In the genomic region with DNA sequence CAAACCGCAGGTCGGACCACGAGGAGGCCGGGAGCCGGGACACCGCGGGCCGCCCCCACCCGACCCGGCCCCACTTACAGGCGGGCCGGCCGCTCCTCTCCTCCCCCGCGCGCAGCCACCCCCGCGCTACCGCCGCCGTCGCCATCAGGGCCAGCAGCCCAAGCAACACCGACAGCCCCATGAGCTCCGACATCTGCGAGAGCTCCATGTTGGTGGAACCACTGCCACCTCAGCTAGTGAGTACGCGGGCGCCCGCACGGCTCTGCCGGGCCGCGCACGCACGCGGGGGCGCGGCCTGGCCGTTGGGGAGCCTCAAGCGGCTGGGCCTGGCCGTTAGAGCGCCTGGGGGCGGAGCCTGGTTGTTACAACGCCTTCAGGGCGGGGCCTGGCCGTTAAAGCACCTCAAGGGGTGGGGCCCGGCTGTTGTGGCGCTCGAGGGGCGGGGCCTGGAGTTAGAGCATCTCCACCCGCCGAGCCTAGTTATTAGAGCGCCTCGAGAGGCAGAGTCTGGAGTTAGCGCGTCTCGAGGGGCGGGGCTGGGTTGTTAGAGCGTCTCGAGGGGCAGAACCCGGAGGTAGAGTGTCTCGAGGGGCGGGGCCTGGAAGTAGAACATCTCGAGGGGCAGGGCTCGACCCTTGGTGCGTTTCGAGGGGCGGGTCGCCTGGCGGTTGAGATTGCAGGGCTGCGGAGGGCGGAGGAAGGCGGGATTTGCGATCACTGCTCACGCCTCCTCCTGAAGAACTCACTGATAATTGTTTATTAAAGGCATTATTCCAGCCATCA, we compare ENCODE assay signal across 8 cellular contexts. TPM values are rescaled to one million over a fixed set of nuclear protein-coding genes. Genes with fewer than 3 reads are reported as not detected.
DNase-seq lines count a peak whose midpoint lies in the region; FAIRE-seq and TF ChIP-seq lines count a peak whose summit lies in the region.

A gene with protein sequence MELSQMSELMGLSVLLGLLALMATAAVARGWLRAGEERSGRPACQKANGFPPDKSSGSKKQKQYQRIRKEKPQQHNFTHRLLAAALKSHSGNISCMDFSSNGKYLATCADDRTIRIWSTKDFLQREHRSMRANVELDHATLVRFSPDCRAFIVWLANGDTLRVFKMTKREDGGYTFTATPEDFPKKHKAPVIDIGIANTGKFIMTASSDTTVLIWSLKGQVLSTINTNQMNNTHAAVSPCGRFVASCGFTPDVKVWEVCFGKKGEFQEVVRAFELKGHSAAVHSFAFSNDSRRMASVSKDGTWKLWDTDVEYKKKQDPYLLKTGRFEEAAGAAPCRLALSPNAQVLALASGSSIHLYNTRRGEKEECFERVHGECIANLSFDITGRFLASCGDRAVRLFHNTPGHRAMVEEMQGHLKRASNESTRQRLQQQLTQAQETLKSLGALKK (minus strand): TSS at position 238 of the 783 bp plus-strand sequence. CDS start 30 bp downstream, at position 208.

- H3K27me3 ChIP-seq in neutrophil, result no peaks in the 10 kb centered on the region

- POLR2A ChIA-PET in HEK293T (lab: Yijun Ruan, JAX), result interaction anchor here (0.6 to 3.6 kb wide), 8 partner anchors 10 to 142 kb away, joined by 3 to 18 read pairs (median 8); a partner anchor contains a TSS

- TF ChIP-seq CTCF in neutrophil (IDR thresholded peaks at IDR 0.05), result peak; percentile 83

- in situ Hi-C loops in SK-MEL-5 (cut with HindIII; ENCODE audit: low pct_unique_long_range_greater_than_20kb, low sequenced_read_pairs), result no loop called here

- H3K4me1 ChIP-seq in neutrophil (ENCODE audit: control insufficient read depth in 1 of 2, insufficient read depth in 1 of 2, low read depth in 1 of 2, low read length in 1 of 2), result peaks cover 41 to 45% of the 10 kb centered on the region in 2 experiments

- DNase-seq in GM04504 (ENCODE audit: low read depth) (peak; percentile 97), HEK293T (ENCODE audit: extremely low spot score) (peak; percentile 99), MV-4-11 (lab: John Stamatoyannopoulos, UW) (peak; percentile 98), SK-MEL-5 (ENCODE audit: low read depth, low spot score) (peak; percentile 99), frontal cortex (ENCODE audit: low spot score in 2 of 2) (peak; percentile 99 to 100), substantia nigra (lab: John Stamatoyannopoulos, UW) (peak; percentile 52 to 100 (median 99))
- peak; percentile 99 for DNase-seq in activated naive CD4-positive, alpha-beta T cell treated with Interleukin-2 at 50 U/mL for 16 hours

- H3K27ac ChIP-seq in neutrophil (peak within 1 kb of the TSS; percentile 86), substantia nigra (ENCODE audit: low read depth, low read length, poor library complexity, severe bottlenecking) (peak within 1 kb of the TSS; percentile 84)

- CTCF ChIA-PET in HEK293T (lab: Yijun Ruan, JAX), result interaction anchor here (0.7 to 1.0 kb wide), 2 partner anchors 29 to 110 kb away, joined by 3 read pairs; no protein-coding TSS in a partner anchor

- H3K36me3 ChIP-seq in neutrophil, result peaks cover 9% of the 10 kb centered on the region

- H3K4me3 ChIP-seq in neutrophil (ENCODE audit: low read depth in 1 of 2, low read length in 1 of 2), result peak within 1 kb of the TSS; percentile 80 to 92

- FAIRE-seq in frontal cortex (lab: Jason Lieb, UNC), result no peak

- no peaks in the 10 kb centered on the region for H3K9me3 ChIP-seq in neutrophil

TF ChIP-seq in HEK293T, 16 proteins besides CTCF, POLR2A, EP300 and RAD21:
- TF ChIP-seq FOXA1 (IDR thresholded peaks at IDR 0.05) (no peak), SP1 (IDR thresholded peaks at IDR 0.05) (no peak), L3MBTL2 (conservative IDR thresholded peaks at IDR 0.05) (no peak), FOXK2 (IDR thresholded peaks at IDR 0.05) (no peak), TARDBP (IDR thresholded peaks at IDR 0.05) (no peak), ZNF384 (IDR thresholded peaks at IDR 0.05) (no peak), HDGF (IDR thresholded peaks at IDR 0.05; ENCODE audit: borderline replicate concordance) (no peak), CTBP1 (IDR thresholded peaks at IDR 0.05; ENCODE audit: borderline replicate concordance) (no peak), ARNT (IDR thresholded peaks at IDR 0.05) (no peak)

RNA-seq across cellular contexts. Expression of the gene that starts here (rescaled TPM):
- 139 and 161 TPM in 2 replicates for total RNA-seq in SK-MEL-5 (2014; rRNA removed; shearing (Covaris generic))
- polyA plus RNA-seq in SK-MEL-5 (2015; cell fraction: cytosol; rRNA removed), result 90.1 and 99.7 TPM in 2 replicates
- polyA plus RNA-seq in SK-MEL-5 (2015; cell fraction: nucleus; rRNA removed), result 62.8 and 70.5 TPM in 2 replicates
- 26.1 TPM for total RNA-seq in frontal cortex

Comparison
In these comparisons a context has a peak if more than half of its experiments do, and no peak if none do; other contexts are left out.
1. Peak in every context shown above with its lines: DNase-seq, H3K4me3 ChIP-seq and H3K27ac ChIP-seq.